Comparison of ENCODE assay signal across 2 cellular contexts in genomic region chr1:185046639-185047038, GRCh38.
TF ChIP-seq lines count a peak whose summit lies in the region.

No MANE protein-coding gene starts in this region.

TF ChIP-seq in SK-N-SH, 30 proteins besides CTCF, POLR2A, EP300 and RAD21:
- TF ChIP-seq ZBTB33 (IDR thresholded peaks at IDR 0.05; ENCODE audit: borderline replicate concordance, low read depth) = no peak
- no peak for TF ChIP-seq NRF1 (IDR thresholded peaks at IDR 0.05; ENCODE audit: low read depth, low read length)

TF ChIP-seq in SK-N-SH treated with all-trans-retinoic acid at 6 μM for 48 hours, 23 proteins besides CTCF, POLR2A, EP300 and RAD21 (continued from another document):
- TF ChIP-seq, protein P1, sequence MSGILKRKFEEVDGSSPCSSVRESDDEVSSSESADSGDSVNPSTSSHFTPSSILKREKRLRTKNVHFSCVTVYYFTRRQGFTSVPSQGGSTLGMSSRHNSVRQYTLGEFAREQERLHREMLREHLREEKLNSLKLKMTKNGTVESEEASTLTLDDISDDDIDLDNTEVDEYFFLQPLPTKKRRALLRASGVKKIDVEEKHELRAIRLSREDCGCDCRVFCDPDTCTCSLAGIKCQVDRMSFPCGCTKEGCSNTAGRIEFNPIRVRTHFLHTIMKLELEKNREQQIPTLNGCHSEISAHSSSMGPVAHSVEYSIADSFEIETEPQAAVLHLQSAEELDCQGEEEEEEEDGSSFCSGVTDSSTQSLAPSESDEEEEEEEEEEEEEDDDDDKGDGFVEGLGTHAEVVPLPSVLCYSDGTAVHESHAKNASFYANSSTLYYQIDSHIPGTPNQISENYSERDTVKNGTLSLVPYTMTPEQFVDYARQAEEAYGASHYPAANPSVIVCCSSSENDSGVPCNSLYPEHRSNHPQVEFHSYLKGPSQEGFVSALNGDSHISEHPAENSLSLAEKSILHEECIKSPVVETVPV (CRISPR knock-in tag; IDR thresholded peaks at IDR 0.05) = no peak
- TF ChIP-seq POU6F1 (CRISPR knock-in tag; IDR thresholded peaks at IDR 0.05; ENCODE audit: borderline replicate concordance, low read depth) (no peak), TOX (CRISPR knock-in tag; IDR thresholded peaks at IDR 0.05; ENCODE audit: borderline replicate concordance) (no peak), ISL1 (CRISPR knock-in tag; IDR thresholded peaks at IDR 0.05) (no peak), ZNF565 (CRISPR knock-in tag; conservative IDR thresholded peaks at IDR 0.05; ENCODE audit: low read depth) (no peak), ARNTL (CRISPR knock-in tag; IDR thresholded peaks at IDR 0.05; ENCODE audit: borderline replicate concordance, low read depth) (no peak), ZC3H10 (CRISPR knock-in tag; IDR thresholded peaks at IDR 0.05) (no peak), RARB (CRISPR knock-in tag; IDR thresholded peaks at IDR 0.05) (no peak), CREB5 (CRISPR knock-in tag; IDR thresholded peaks at IDR 0.05; ENCODE audit: low read depth) (no peak), SNAI2 (CRISPR knock-in tag; IDR thresholded peaks at IDR 0.05) (no peak), BACH2 (CRISPR knock-in tag; IDR thresholded peaks at IDR 0.05; ENCODE audit: borderline replicate concordance) (no peak), ZFP3 (CRISPR knock-in tag; IDR thresholded peaks at IDR 0.05) (no peak), CSDC2 (CRISPR knock-in tag; IDR thresholded peaks at IDR 0.05) (no peak), OSR1 (CRISPR knock-in tag; IDR thresholded peaks at IDR 0.05) (no peak)
- TF ChIP-seq, protein P2, sequence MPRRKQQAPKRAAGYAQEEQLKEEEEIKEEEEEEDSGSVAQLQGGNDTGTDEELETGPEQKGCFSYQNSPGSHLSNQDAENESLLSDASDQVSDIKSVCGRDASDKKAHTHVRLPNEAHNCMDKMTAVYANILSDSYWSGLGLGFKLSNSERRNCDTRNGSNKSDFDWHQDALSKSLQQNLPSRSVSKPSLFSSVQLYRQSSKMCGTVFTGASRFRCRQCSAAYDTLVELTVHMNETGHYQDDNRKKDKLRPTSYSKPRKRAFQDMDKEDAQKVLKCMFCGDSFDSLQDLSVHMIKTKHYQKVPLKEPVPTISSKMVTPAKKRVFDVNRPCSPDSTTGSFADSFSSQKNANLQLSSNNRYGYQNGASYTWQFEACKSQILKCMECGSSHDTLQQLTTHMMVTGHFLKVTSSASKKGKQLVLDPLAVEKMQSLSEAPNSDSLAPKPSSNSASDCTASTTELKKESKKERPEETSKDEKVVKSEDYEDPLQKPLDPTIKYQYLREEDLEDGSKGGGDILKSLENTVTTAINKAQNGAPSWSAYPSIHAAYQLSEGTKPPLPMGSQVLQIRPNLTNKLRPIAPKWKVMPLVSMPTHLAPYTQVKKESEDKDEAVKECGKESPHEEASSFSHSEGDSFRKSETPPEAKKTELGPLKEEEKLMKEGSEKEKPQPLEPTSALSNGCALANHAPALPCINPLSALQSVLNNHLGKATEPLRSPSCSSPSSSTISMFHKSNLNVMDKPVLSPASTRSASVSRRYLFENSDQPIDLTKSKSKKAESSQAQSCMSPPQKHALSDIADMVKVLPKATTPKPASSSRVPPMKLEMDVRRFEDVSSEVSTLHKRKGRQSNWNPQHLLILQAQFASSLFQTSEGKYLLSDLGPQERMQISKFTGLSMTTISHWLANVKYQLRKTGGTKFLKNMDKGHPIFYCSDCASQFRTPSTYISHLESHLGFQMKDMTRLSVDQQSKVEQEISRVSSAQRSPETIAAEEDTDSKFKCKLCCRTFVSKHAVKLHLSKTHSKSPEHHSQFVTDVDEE (CRISPR knock-in tag; IDR thresholded peaks at IDR 0.05) = no peak
